8 cellular contexts compared by ENCODE assay signal in the genomic region with DNA sequence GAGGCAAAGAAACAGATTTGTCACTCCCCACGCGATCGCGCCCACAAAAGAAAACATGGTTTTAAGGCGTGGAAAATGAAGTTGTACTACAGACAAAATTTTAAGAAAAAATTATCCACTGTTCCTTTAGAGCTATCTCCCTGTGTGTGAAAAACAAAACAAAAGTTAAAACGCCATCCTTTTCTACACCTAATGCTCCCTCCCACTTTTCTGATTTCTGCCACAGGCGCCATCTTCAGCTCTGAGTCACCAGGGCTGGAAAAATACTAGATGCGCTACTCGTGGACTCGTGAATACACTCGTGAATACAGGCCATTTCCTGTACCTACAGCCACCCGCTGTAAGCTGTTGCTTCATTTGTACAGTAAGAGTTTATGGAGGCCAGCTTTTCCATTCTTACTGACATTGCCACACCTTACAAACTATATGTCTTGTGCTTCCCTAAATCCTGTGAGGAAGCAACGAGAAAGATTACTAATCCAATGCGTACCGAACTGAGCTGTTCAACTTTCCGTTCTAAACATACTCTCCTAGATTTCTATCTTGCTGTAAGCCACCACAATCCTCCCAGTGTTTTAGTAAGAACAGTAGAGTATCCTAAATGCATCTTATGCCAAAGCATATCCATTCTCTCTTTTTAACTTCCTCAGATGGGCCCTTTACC. TPM values are rescaled to one million over a fixed set of nuclear protein-coding genes. Genes with fewer than 3 reads are reported as not detected.
DNase-seq lines count a peak whose midpoint lies in the region; ATAC-seq and TF ChIP-seq lines count a peak whose summit lies in the region.

No MANE protein-coding gene starts in this region.

- intact Hi-C loops in head of caudate nucleus (cut with DNase I) = loop anchor here (10.0 kb wide), 1 partner anchor 726 kb away; no protein-coding TSS in a partner anchor

- TF ChIP-seq CTCF in parathyroid adenoma (IDR thresholded peaks at IDR 0.05) = no peak

- H3K9ac ChIP-seq in Karpas-422 (ENCODE audit: low read length) (peak overlapping the region; percentile 77), parathyroid adenoma (peak overlapping the region; percentile 78)

- H3K27ac ChIP-seq in Karpas-422 (ENCODE audit: low read length) (peak overlapping the region; percentile 38; the same call in 1 of the 2 replicates), parathyroid adenoma (peak overlapping the region; percentile 95), thymus (ENCODE audit: low read depth) (peak overlapping the region; percentile 64)

- H4K20me1 ChIP-seq in Karpas-422 (ENCODE audit: insufficient read depth, low read depth, low read length) = no peaks in the 10 kb centered on the region

- H3K9me2 ChIP-seq in Karpas-422 (replicated peaks; ENCODE audit: insufficient read depth, low read length) = no peaks in the 10 kb centered on the region

- H3K27me3 ChIP-seq in Karpas-422 (ENCODE audit: low read length) = no peaks in the 10 kb centered on the region
- H3K27me3 ChIP-seq in parathyroid adenoma (ENCODE audit: control insufficient read depth, insufficient read depth, low read length) = no peaks in the 10 kb centered on the region
- H3K27me3 ChIP-seq in thymus (ENCODE audit: control insufficient read depth, insufficient read depth) = no peaks in the 10 kb centered on the region

- WGBS in thymus = 3% methylated on average over 16 of the region's 16 CpGs

- peaks cover 21% of the 10 kb centered on the region for H3K4me1 ChIP-seq in Karpas-422 (ENCODE audit: low read length)
- peaks cover 10% of the 10 kb centered on the region for H3K4me1 ChIP-seq in parathyroid adenoma
- no peaks in the 10 kb centered on the region for H3K4me1 ChIP-seq in thymus (ENCODE audit: control insufficient read depth, insufficient read depth, low read length)

- 0 out of 2 replicates have a peak, but pooled peaks cover 4% of the 10 kb centered on the region for H3K36me3 ChIP-seq in Karpas-422 (ENCODE audit: insufficient read depth, low read length)
- H3K36me3 ChIP-seq in parathyroid adenoma (ENCODE audit: control insufficient read depth, insufficient read depth, low read length) = no peaks in the 10 kb centered on the region
- H3K36me3 ChIP-seq in thymus (ENCODE audit: control insufficient read depth, insufficient read depth) = no peaks in the 10 kb centered on the region

- H2AFZ ChIP-seq in Karpas-422 (ENCODE audit: low read length) (peak overlapping the region; percentile 93), parathyroid adenoma (peak overlapping the region; percentile 79)

- peaks cover 36% of the 10 kb centered on the region for H3K79me2 ChIP-seq in Karpas-422 (ENCODE audit: low read length)
- H3K79me2 ChIP-seq in parathyroid adenoma = peaks cover 7% of the 10 kb centered on the region

- peak; percentile 48 for ATAC-seq in GM21528 (IDR thresholded peaks at IDR 0.05; ENCODE audit: low FRiP score, unreplicated experiment)

- in situ Hi-C loops in SK-MEL-5 (cut with HindIII; ENCODE audit: low pct_unique_long_range_greater_than_20kb, low sequenced_read_pairs) = no loop called here

- H3K4me3 ChIP-seq in Karpas-422 (ENCODE audit: low read length) = peak overlapping the region; percentile 75
- H3K4me3 ChIP-seq in parathyroid adenoma (ENCODE audit: low read depth, low read length) = peak overlapping the region; percentile 88
- peak overlapping the region; percentile 87 for H3K4me3 ChIP-seq in thymus (ENCODE audit: low read length)

- H3K9me3 ChIP-seq in Karpas-422 (ENCODE audit: low read length) (no peaks in the 10 kb centered on the region), parathyroid adenoma (ENCODE audit: control insufficient read depth, low read length) (no peaks in the 10 kb centered on the region), thymus (ENCODE audit: control insufficient read depth) (no peaks in the 10 kb centered on the region)

- DNase-seq in COLO668 (lab: John Stamatoyannopoulos, UW; ENCODE audit: unreplicated experiment) = peak; percentile 53
- peak; percentile 84 for DNase-seq in Karpas-422
- peak; percentile 85 for DNase-seq in SK-MEL-5 (ENCODE audit: low read depth, low spot score)
- peak; percentile 68 for DNase-seq in activated naive CD4-positive, alpha-beta T cell treated with anti-CD3 and anti-CD28 coated beads, Interleukin-2, amount 50 U/mL, for 16 hours
- peak; percentile 35 to 87 (median 68) for DNase-seq in head of caudate nucleus

- peak overlapping the region; percentile 79 for H3K4me2 ChIP-seq in Karpas-422 (ENCODE audit: low read depth, low read length, poor library complexity, severe bottlenecking)
- peak overlapping the region; percentile 87 for H3K4me2 ChIP-seq in parathyroid adenoma (ENCODE audit: low read length)

RNA-seq across cellular contexts. Expression of a gene that starts 0.8 kb away (rescaled TPM):
- 9.5 and 14.1 TPM in 2 replicates for total RNA-seq in Karpas-422 (2014; rRNA removed; shearing (Covaris generic); ENCODE audit: low replicate concordance)
- total RNA-seq in SK-MEL-5 (2014; rRNA removed; shearing (Covaris generic)) = 5.8 and 7.4 TPM in 2 replicates
- polyA plus RNA-seq in SK-MEL-5 (2015; cell fraction: cytosol; rRNA removed) = 2.9 and 5.4 TPM in 2 replicates
- polyA plus RNA-seq in SK-MEL-5 (2015; cell fraction: nucleus; rRNA removed) = 29.7 and 40.6 TPM in 2 replicates
- polyA plus RNA-seq in thymus = 21.0 TPM

Comparison
In these comparisons a context has a peak if more than half of its experiments do, and no peak if none do; other contexts are left out.
1. Peak in every context shown above with its lines: DNase-seq, ATAC-seq, H3K4me3 ChIP-seq and H3K27ac ChIP-seq.
2. H3K27ac ChIP-seq: peak in every context shown above with its lines; median percentile 95 in parathyroid adenoma; 64 in thymus; 38 in Karpas-422.